ENCODE assay signal across 8 cellular contexts in the genomic region with DNA sequence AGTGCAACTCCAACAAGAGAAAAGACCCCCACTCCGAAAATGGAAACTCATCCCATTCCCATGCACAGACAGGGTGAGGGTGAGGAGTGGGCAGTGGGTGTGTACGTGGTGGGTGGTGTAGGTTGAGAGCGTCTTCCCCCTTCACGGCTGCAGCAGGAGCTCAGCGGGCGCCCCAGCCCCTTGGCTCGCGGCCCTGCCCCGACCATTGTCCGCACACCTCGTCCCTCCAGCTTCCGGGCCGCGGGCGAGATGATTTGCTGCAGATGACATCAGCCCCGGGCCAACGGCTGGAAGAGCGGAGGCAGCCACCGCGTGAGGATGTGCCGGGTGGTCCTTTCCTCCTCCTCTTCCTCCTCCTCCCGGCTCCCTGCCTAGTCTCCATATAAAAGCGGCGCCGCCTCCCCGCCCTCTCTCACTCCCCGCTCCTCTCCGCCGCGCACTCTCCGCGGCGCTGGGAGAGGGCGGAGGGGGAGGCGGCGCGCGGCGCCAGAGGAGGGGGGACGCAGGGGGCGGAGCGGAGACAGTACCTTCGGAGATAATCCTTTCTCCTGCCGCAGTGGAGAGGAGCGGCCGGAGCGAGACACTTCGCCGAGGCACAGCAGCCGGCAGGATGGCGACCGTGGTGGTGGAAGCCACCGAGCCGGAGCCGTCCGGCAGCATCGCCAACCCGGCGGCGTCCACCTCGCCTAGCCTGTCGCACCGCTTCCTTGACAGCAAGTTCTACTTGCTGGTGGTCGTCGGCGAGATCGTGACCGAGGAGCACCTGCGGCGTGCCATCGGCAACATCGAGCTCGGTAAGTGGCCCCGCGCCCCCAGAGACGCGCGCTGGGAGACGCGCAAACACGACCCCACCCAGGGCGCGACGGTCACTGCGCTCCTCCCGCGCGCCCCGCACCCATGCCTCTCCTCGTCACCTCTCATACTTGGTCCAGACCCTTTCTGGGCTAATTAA. TPM values are rescaled to one million over a fixed set of nuclear protein-coding genes. Genes with fewer than 3 reads are reported as not detected.
A peak's percentile ranks its signal among the peaks of the same experiment; 100 is the strongest.
DNase-seq lines count a peak whose midpoint lies in the region; ATAC-seq, FAIRE-seq and TF ChIP-seq lines count a peak whose summit lies in the region.

Gene MAP1B (plus strand): TSS at position 554 of the 952 bp plus-strand sequence. CDS start 57 bp downstream, at position 611.

- H3K79me2 ChIP-seq in DOHH2 (ENCODE audit: control insufficient read depth, low read length), result no peaks in the 10 kb centered on the region
- H3K79me2 ChIP-seq in HepG2 (ENCODE audit: insufficient read depth, low read length), result no peaks in the 10 kb centered on the region

- H3K4me1 Mint-ChIP-seq in stimulated activated naive CD8-positive, alpha-beta T cell treated with anti-CD3 and anti-CD28 coated beads, Interleukin-15, amount 100 ng/mL, for 72 hours, result peaks cover 12% of the 10 kb centered on the region

- WGBS in HepG2 (ENCODE audit: low lambda C conversion rate), result 7% methylated on average over 40 of the region's 90 CpGs

- CTCF ChIA-PET in HepG2 (lab: Yijun Ruan, JAX; ENCODE audit: low intra/inter-chr PET ratio, low total read pairs), result no interaction called here

- H3K27ac ChIP-seq in DOHH2 (ENCODE audit: low read depth, low read length) (no peak within 1 kb of the TSS), RWPE2 (ENCODE audit: poor library complexity, severe bottlenecking) (no peak within 1 kb of the TSS), HepG2 (ENCODE audit: extremely low read length, insufficient read depth, low read length) (no peak within 1 kb of the TSS)

- no peaks in the 10 kb centered on the region for H3F3A ChIP-seq in DOHH2 (ENCODE audit: control insufficient read depth, insufficient read depth)

- no peak within 1 kb of the TSS for H2AFZ ChIP-seq in HepG2 (ENCODE audit: low read length)

- H3K27me3 ChIP-seq in DOHH2 (ENCODE audit: control insufficient read depth, low read length) (peaks cover 3% of the 10 kb centered on the region), RWPE2 (ENCODE audit: insufficient read depth, poor library complexity, severe bottlenecking) (no peaks in the 10 kb centered on the region), endocrine pancreas (ENCODE audit: control insufficient read depth, insufficient read depth, low read length) (no peaks in the 10 kb centered on the region), HepG2 (ENCODE audit: control insufficient read depth in 1 of 2, insufficient read depth in 2 of 2, low read length in 2 of 2) (peaks cover 3 to 23% of the 10 kb centered on the region in 2 experiments; a peak in 3 of 5 replicates)

- peak within 1 kb of the TSS; percentile 48 for H3K4me3 ChIP-seq in DOHH2 (ENCODE audit: low read length)
- peak within 1 kb of the TSS; percentile 66 for H3K4me3 ChIP-seq in RWPE2 (ENCODE audit: severe bottlenecking)
- H3K4me3 ChIP-seq in endocrine pancreas (ENCODE audit: control insufficient read depth, insufficient read depth, low read length), result peak within 1 kb of the TSS; percentile 50
- peak within 1 kb of the TSS; percentile 70 to 89 (median 81) for H3K4me3 ChIP-seq in HepG2 (replicated peaks in 1 of 3; ENCODE audit: insufficient read depth in 1 of 3, low read depth in 2 of 3, low read length in 3 of 3)

- in situ Hi-C loops in HepG2 (cut with HindIII; ENCODE audit: extremely low pct_ligation_motif_present, low pct_unique_long_range_greater_than_20kb), result no loop called here

- peak within 1 kb of the TSS; percentile 88 for H3K9ac ChIP-seq in endocrine pancreas (ENCODE audit: control insufficient read depth, insufficient read depth, low read length)
- peak within 1 kb of the TSS; percentile 47; the same call in 1 of the 2 replicates for H3K9ac ChIP-seq in HepG2 (ENCODE audit: insufficient read depth, low read depth, low read length)

- peak; percentile 43 for DNase-seq in HuH-7.5 (ENCODE audit: low spot score)
- DNase-seq in RWPE2 (ENCODE audit: low spot score), result no peak
- peak; percentile 35 for DNase-seq in HepG2 (ENCODE audit: low spot score)
- DNase-seq in stimulated activated naive CD8-positive, alpha-beta T cell treated with anti-CD3 and anti-CD28 coated beads, Interleukin-15, amount 100 ng/mL, for 72 hours, result peak; percentile 4 to 14
- DNase-seq in activated effector memory CD4-positive, alpha-beta T cell treated with anti-CD3 and anti-CD28 coated beads, Interleukin-2, amount 50 U/mL, for 16 hours, result no peak

- no peak for FAIRE-seq in HepG2 (lab: Jason Lieb, UNC)

- H4K20me1 ChIP-seq in DOHH2 (ENCODE audit: control insufficient read depth, insufficient read depth, low read depth, low read length), result no peaks in the 10 kb centered on the region
- H4K20me1 ChIP-seq in HepG2 (ENCODE audit: insufficient read depth, low read length), result no peaks in the 10 kb centered on the region

- peaks cover 78% of the 10 kb centered on the region for H3K27me3 Mint-ChIP-seq in stimulated activated naive CD8-positive, alpha-beta T cell treated with anti-CD3 and anti-CD28 coated beads, Interleukin-15, amount 100 ng/mL, for 72 hours

- peak in 1 of 2 experiments; percentile 45; a peak in 2 of 4 replicates for TF ChIP-seq POLR2A in HepG2 (IDR thresholded peaks at IDR 0.05; ENCODE audit: insufficient read depth in 1 of 2, low read depth in 2 of 2, low read length in 2 of 2)

- POLR2A ChIA-PET in HepG2 (lab: Yijun Ruan, JAX), result no interaction called here

- H3K27ac Mint-ChIP-seq in stimulated activated naive CD8-positive, alpha-beta T cell treated with anti-CD3 and anti-CD28 coated beads, Interleukin-15, amount 100 ng/mL, for 72 hours, result peak within 1 kb of the TSS in 1 of 2 donors; percentile 54

- intact Hi-C loops in HepG2 (cut with micrococcal nuclease; ENCODE audit: unreplicated experiment), result no loop called here

- H3K4me2 ChIP-seq in DOHH2 (ENCODE audit: low read length) (peak within 1 kb of the TSS; percentile 35), HepG2 (ENCODE audit: low read depth, low read length) (peak within 1 kb of the TSS; percentile 82)

- H3K9me3 ChIP-seq in DOHH2 (ENCODE audit: control insufficient read depth, insufficient read depth, low read length) (no peaks in the 10 kb centered on the region), RWPE2 (ENCODE audit: severe bottlenecking) (no peaks in the 10 kb centered on the region), endocrine pancreas (ENCODE audit: control insufficient read depth, low read length) (peaks cover 2% of the 10 kb centered on the region), HepG2 (ENCODE audit: low read length) (no peaks in the 10 kb centered on the region)

- no peaks in the 10 kb centered on the region for H3K4me1 ChIP-seq in DOHH2 (ENCODE audit: control insufficient read depth, low read length)
- H3K4me1 ChIP-seq in RWPE2 (ENCODE audit: insufficient read depth, poor library complexity, severe bottlenecking), result no peaks in the 10 kb centered on the region
- no peaks in the 10 kb centered on the region for H3K4me1 ChIP-seq in endocrine pancreas (ENCODE audit: control insufficient read depth, insufficient read depth, low read length)
- peaks cover 8% of the 10 kb centered on the region; the same call in 1 of the 2 replicates for H3K4me1 ChIP-seq in HepG2 (ENCODE audit: insufficient read depth, low read length)

- ATAC-seq in RWPE2 (ENCODE audit: low read depth) (peak; percentile 62), HepG2 (peak; percentile 73), HG02938 (IDR thresholded peaks at IDR 0.05; ENCODE audit: unreplicated experiment) (no peak)
- ATAC-seq in stimulated activated naive CD8-positive, alpha-beta T cell treated with anti-CD3 and anti-CD28 coated beads, Interleukin-15, amount 100 ng/mL, for 72 hours, result peak; percentile 48

- peaks cover 0 to 7% of the 10 kb centered on the region in 2 donors for H3K9me3 Mint-ChIP-seq in stimulated activated naive CD8-positive, alpha-beta T cell treated with anti-CD3 and anti-CD28 coated beads, Interleukin-15, amount 100 ng/mL, for 72 hours

- no peak for TF ChIP-seq RAD21 in HepG2 (CRISPR knock-in tag; IDR thresholded peaks at IDR 0.05)

- BruUV-seq in HepG2 (replicated peaks; lab: Mats Ljungman, UMichigan), result TSS peak; percentile 56

- H3K4me3 Mint-ChIP-seq in stimulated activated naive CD8-positive, alpha-beta T cell treated with anti-CD3 and anti-CD28 coated beads, Interleukin-15, amount 100 ng/mL, for 72 hours, result peak within 1 kb of the TSS; percentile 68 to 71

- TF ChIP-seq EP300 in HepG2 (IDR thresholded peaks at IDR 0.05; ENCODE audit: low read depth in 2 of 2, low read length in 2 of 2), result no peak
- no peak for TF ChIP-seq EP300 in HepG2 (CRISPR knock-in tag; IDR thresholded peaks at IDR 0.05; ENCODE audit: borderline replicate concordance)

- TF ChIP-seq CTCF in DOHH2 (IDR thresholded peaks at IDR 0.05; ENCODE audit: low read depth, low read length, poor library complexity, severe bottlenecking), result no peak
- no peak for TF ChIP-seq CTCF in RWPE2 (IDR thresholded peaks at IDR 0.05; ENCODE audit: poor library complexity, severe bottlenecking)
- TF ChIP-seq CTCF in HepG2 (CRISPR knock-in tag; IDR thresholded peaks at IDR 0.05), result no peak

- H3K9me2 ChIP-seq in DOHH2 (replicated peaks; ENCODE audit: control insufficient read depth, low read length), result no peaks in the 10 kb centered on the region

- H3K36me3 ChIP-seq in DOHH2 (ENCODE audit: control insufficient read depth, low read length) (no peaks in the 10 kb centered on the region), RWPE2 (ENCODE audit: low read depth) (peaks cover 13% of the 10 kb centered on the region), endocrine pancreas (ENCODE audit: control insufficient read depth, insufficient read depth, low read length) (no peaks in the 10 kb centered on the region), HepG2 (replicated peaks in 1 of 2; ENCODE audit: control insufficient read depth in 1 of 2, insufficient read depth in 2 of 2, low read length in 2 of 2) (no peaks in the 10 kb centered on the region)

RNA-seq across cellular contexts. Expression of gene MAP1B, which starts in this region (rescaled TPM):
- total RNA-seq in HepG2 (2016; rRNA removed; fragmentation: Illumina TruSeq; extraction: Trizol), result 6.2 and 12.6 TPM in 2 replicates
- 0.40 and 0.79 TPM in 2 replicates for total RNA-seq in HepG2 (2016; cell fraction: cytosol; rRNA removed; fragmentation: Illumina TruSeq; extraction: Trizol; ENCODE audit: low read depth)
- 6.4 and 11.8 TPM in 2 replicates for total RNA-seq in HepG2 (2016; cell fraction: insoluble cytoplasmic fraction; rRNA removed; fragmentation: Illumina TruSeq; extraction: Trizol)
- 2.6 and 2.7 TPM in 2 replicates for total RNA-seq in HepG2 (2016; cell fraction: membrane; rRNA removed; fragmentation: Illumina TruSeq; extraction: Trizol)
- total RNA-seq in HepG2 (2016; cell fraction: nucleus; rRNA removed; fragmentation: Illumina TruSeq; extraction: Trizol), result 18.5 and 24.0 TPM in 2 replicates
- 3.3 and 3.5 TPM in 2 replicates for polyA plus RNA-seq in HepG2 (2011; rRNA removed)
- 2.5 and 3.3 TPM in 2 replicates for polyA plus RNA-seq in HepG2 (2011; cell fraction: cytosol; rRNA removed)
- 5.5 and 6.8 TPM in 2 replicates for polyA plus RNA-seq in HepG2 (2011; cell fraction: nucleus; rRNA removed)
- polyA plus RNA-seq in HepG2 (2012), result 2.7 and 5.6 TPM in 2 replicates
- polyA plus RNA-seq in HepG2 (2016; cell fraction: cytosol; fragmentation: Illumina TruSeq; extraction: Trizol; ENCODE audit: low read depth), result 0.14 TPM in 2 replicates
- 4.1 and 5.0 TPM in 2 replicates for polyA plus RNA-seq in HepG2 (2016; cell fraction: insoluble cytoplasmic fraction; fragmentation: Illumina TruSeq; extraction: Trizol; ENCODE audit: low read depth)
- 0.37 and 0.50 TPM in 2 replicates for polyA plus RNA-seq in HepG2 (2016; cell fraction: membrane; fragmentation: Illumina TruSeq; extraction: Trizol; ENCODE audit: low read depth)
- polyA plus RNA-seq in HepG2 (2016; cell fraction: nucleus; fragmentation: Illumina TruSeq; extraction: Trizol; ENCODE audit: insufficient read depth, low read depth), result 10.5 and 11.0 TPM in 2 replicates
- polyA minus RNA-seq in HepG2 (2011; rRNA and poly(A)+ RNA removed; ENCODE audit: low replicate concordance), result 0.37 and 38.7 TPM in 2 replicates
- polyA minus RNA-seq in HepG2 (2011; cell fraction: cytosol; rRNA and poly(A)+ RNA removed), result 8.5 and 16.4 TPM in 2 replicates
- 13.8 and 21.1 TPM in 2 replicates for polyA minus RNA-seq in HepG2 (2011; cell fraction: nucleus; rRNA and poly(A)+ RNA removed)

Comparison
In these comparisons a context has a peak if more than half of its experiments do, and no peak if none do; other contexts are left out.
1. DNase-seq: peak in HuH-7.5 (single experiment), HepG2 (single experiment) and stimulated activated naive CD8-positive, alpha-beta T cell treated with anti-CD3 and anti-CD28 coated beads, Interleukin-15, amount 100 ng/mL, for 72 hours (2 of 2); none in RWPE2 (single experiment) and activated effector memory CD4-positive, alpha-beta T cell treated with anti-CD3 and anti-CD28 coated beads, Interleukin-2, amount 50 U/mL, for 16 hours (single experiment).
2. Peak in every context shown above with its lines, with median percentiles within 50 percentile points of each other: H3K4me3 ChIP-seq.